In the genomic region with DNA sequence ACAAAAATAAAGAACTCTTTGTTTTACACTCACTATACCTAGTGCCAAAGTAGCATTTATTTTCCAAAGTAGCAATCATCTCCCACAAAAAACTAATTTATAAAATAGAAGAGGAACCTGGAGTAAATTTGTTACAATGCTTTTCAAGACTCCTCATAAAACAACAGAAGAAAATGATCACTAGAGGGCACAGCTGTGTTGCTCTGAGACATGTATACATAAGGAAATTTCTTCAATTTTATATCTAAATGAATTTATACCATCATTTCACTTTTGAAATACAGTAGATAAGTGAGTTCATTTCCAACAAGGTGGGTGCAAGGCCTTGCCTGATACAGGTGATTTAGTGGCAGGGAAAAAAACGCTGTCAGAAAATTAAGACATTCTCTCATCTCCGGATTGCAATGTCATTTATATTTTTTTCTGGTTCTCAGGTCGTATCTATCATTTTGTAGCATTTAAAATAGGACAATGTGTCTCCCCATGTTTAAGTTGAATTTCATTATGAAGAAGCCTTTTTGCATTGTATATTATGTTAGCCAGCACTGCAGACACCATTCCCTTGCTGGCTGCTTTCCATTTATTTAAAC, we compare ENCODE assay signal across 8 cellular contexts. TPM values are rescaled to one million over a fixed set of nuclear protein-coding genes. Genes with fewer than 3 reads are reported as not detected.
DNase-seq lines count a peak whose midpoint lies in the region; ATAC-seq, FAIRE-seq and TF ChIP-seq lines count a peak whose summit lies in the region.

No MANE protein-coding gene starts in this region.

- H3K9me3 ChIP-seq in keratinocyte (ENCODE audit: control insufficient read depth, low read depth, low read length) = no peaks in the 10 kb centered on the region

- H3K4me1 ChIP-seq in keratinocyte (ENCODE audit: control insufficient read depth, extremely low read depth, insufficient read depth, low read length) = no peaks in the 10 kb centered on the region

- CTCF ChIA-PET in AG04449 (lab: Yijun Ruan, JAX) = interaction anchor here (1.0 to 1.2 kb wide), 2 partner anchors 157 to 160 kb away, joined by 6 to 18 read pairs; no protein-coding TSS in a partner anchor

- no peak for ATAC-seq in HG03469 (IDR thresholded peaks at IDR 0.05; ENCODE audit: unreplicated experiment)
- ATAC-seq in HG03097 (IDR thresholded peaks at IDR 0.05; ENCODE audit: low FRiP score, unreplicated experiment) = no peak
- ATAC-seq in GM18867 (IDR thresholded peaks at IDR 0.05; ENCODE audit: unreplicated experiment) = no peak

- in situ Hi-C loops in GM13977 (cut with MboI; ENCODE audit: low pct_unique_long_range_greater_than_20kb, low sequenced_read_pairs, unreplicated experiment) = no loop called here

- FAIRE-seq in keratinocyte (lab: Jason Lieb, UNC) = no peak

- no peaks in the 10 kb centered on the region for H3K27me3 ChIP-seq in keratinocyte (ENCODE audit: control insufficient read depth, extremely low read depth, insufficient read depth, low read length)

- DNase-seq in AG04449 (ENCODE audit: low read depth, low spot score) (peak; percentile 14), GM13977 (ENCODE audit: low spot score) (no peak), SW480 (ENCODE audit: low spot score) (peak; percentile 32), keratinocyte (ENCODE audit: low read depth, low spot score) (no peak), iPS-NIHi7 (ENCODE audit: extremely low spot score) (no peak)

- dilution Hi-C loops in keratinocyte (cut with MboI; ENCODE audit: extremely low pct_ligation_motif_present, low sequenced_read_pairs) = no loop called here

- no peaks in the 10 kb centered on the region for H3K36me3 ChIP-seq in keratinocyte (ENCODE audit: control insufficient read depth in 2 of 2, extremely low read depth in 1 of 2, insufficient read depth in 2 of 2, low read length in 2 of 2)

- no peak overlapping the region for H3K4me3 ChIP-seq in AG04449 (ENCODE audit: low read depth, low read length)
- no peak overlapping the region for H3K4me3 ChIP-seq in keratinocyte (ENCODE audit: control insufficient read depth in 2 of 3, extremely low read depth in 1 of 3, insufficient read depth in 2 of 3, low read depth in 1 of 3, low read length in 3 of 3)

- H3K9me1 ChIP-seq in keratinocyte (ENCODE audit: control insufficient read depth, extremely low read depth, insufficient read depth, low read length) = no peaks in the 10 kb centered on the region

- no peak overlapping the region for H3K4me2 ChIP-seq in keratinocyte (ENCODE audit: control insufficient read depth, extremely low read depth, insufficient read depth, low read depth, low read length)

- H2AFZ ChIP-seq in keratinocyte (ENCODE audit: control insufficient read depth, low read length) = no peak overlapping the region

- no peak overlapping the region for H3K9ac ChIP-seq in keratinocyte (ENCODE audit: control insufficient read depth, extremely low read depth, insufficient read depth, low read length)

- TF ChIP-seq CTCF in AG04449 (IDR thresholded peaks at IDR 0.05; ENCODE audit: insufficient read depth, low read length, missing control alignments) (peak; percentile 18), GM13977 (IDR thresholded peaks at IDR 0.05; ENCODE audit: extremely low read depth, insufficient read depth, missing control alignments) (peak; percentile 28), keratinocyte (optimal IDR thresholded peaks at IDR 0.05 in 1 of 3, IDR thresholded peaks at IDR 0.05 in 1 of 3, conservative IDR thresholded peaks at IDR 0.05 in 1 of 3; ENCODE audit: extremely low read depth in 1 of 3, insufficient read depth in 2 of 3, low read length in 3 of 3) (peak in 2 of 3 experiments; percentile 36 to 48)

- H3K27ac ChIP-seq in keratinocyte (ENCODE audit: control insufficient read depth, insufficient read depth, low read length) = no peak overlapping the region

- no peaks in the 10 kb centered on the region for H3K79me2 ChIP-seq in keratinocyte (ENCODE audit: control insufficient read depth, insufficient read depth, low read length)

- POLR2A ChIA-PET in AG04449 (lab: Yijun Ruan, JAX) = no interaction called here

- H4K20me1 ChIP-seq in keratinocyte (ENCODE audit: control insufficient read depth, extremely low read depth, insufficient read depth, low read length) = no peaks in the 10 kb centered on the region

RNA-seq across cellular contexts. Expression of a gene that starts 25.3 kb away (rescaled TPM):
- 1.4 to 2.2 TPM (median 2.0 TPM) in 3 replicates for polyA plus RNA-seq in keratinocyte
- polyA plus RNA-seq in keratinocyte (2011; ENCODE audit: low read depth) = 0.90 TPM
- 1.4 and 1.8 TPM in 2 replicates for polyA plus RNA-seq in keratinocyte (2011; cell fraction: cytosol; rRNA removed)
- polyA plus RNA-seq in keratinocyte (2011; cell fraction: nucleus; rRNA removed) = 4.7 and 5.5 TPM in 2 replicates
- 2.7 and 3.3 TPM in 2 replicates for polyA plus RNA-seq in keratinocyte (2012; ENCODE audit: low replicate concordance)
- 1.3 to 3.7 TPM (median 3.3 TPM) in 3 replicates for polyA minus RNA-seq in keratinocyte
- 1.3 TPM for polyA minus RNA-seq in keratinocyte (2011; cell fraction: cytosol; rRNA and poly(A)+ RNA removed)
- polyA minus RNA-seq in keratinocyte (2011; cell fraction: nucleus; rRNA and poly(A)+ RNA removed) = 4.2 and 6.3 TPM in 2 replicates

Comparison
In these comparisons a context has a peak if more than half of its experiments do, and no peak if none do; other contexts are left out.
1. DNase-seq: peak in AG04449 (single experiment) and SW480 (single experiment); none in GM13977 (single experiment), keratinocyte (single experiment) and iPS-NIHi7 (single experiment).
2. Peak in every context shown above with its lines, with median percentiles within 50 percentile points of each other: CTCF ChIP-seq.